In genomic region chr2:143948710-143949109, GRCh38 we compare ENCODE assay signal across 16 cellular contexts.
DNase-seq lines count a peak whose midpoint lies in the region; ATAC-seq, FAIRE-seq and TF ChIP-seq lines count a peak whose summit lies in the region.
"Had no signal": no experiment of that assay in that cellular context is flagged by ENCODE, and none has a peak within 500 bp of the region (broad histone marks: within the 10 kb centered on the region; RNA-seq: fewer than 3 reads in every experiment).

No MANE protein-coding gene starts in this region.

- intact Hi-C loops in upper lobe of right lung (cut with DNase I), result no loop called here

- H3K9me3 ChIP-seq in upper lobe of right lung, result no peaks in the 10 kb centered on the region

- peak overlapping the region; percentile 6 for H3K27ac ChIP-seq in upper lobe of right lung

- FAIRE-seq in H54 (lab: Jason Lieb, UNC), result peak; percentile 38
- FAIRE-seq in TTC549 (lab: Jason Lieb, UNC), result peak; percentile 17
- FAIRE-seq: HTR-8/SVneo had no signal

- no peaks in the 10 kb centered on the region for H3K4me1 ChIP-seq in upper lobe of right lung

- no peaks in the 10 kb centered on the region for H3K36me3 ChIP-seq in upper lobe of right lung

- ATAC-seq in upper lobe of right lung (no peak), GM18517 (IDR thresholded peaks at IDR 0.05; ENCODE audit: unreplicated experiment) (no peak), GM21515 (IDR thresholded peaks at IDR 0.05; ENCODE audit: unreplicated experiment) (no peak)
- ATAC-seq: CD8-positive, alpha-beta T cell; Panc1 had no signal

- H3K27me3 ChIP-seq in upper lobe of right lung, result no peaks in the 10 kb centered on the region

- DNase-seq in H54 (ENCODE audit: insufficient read length, low spot score) (no peak), foreskin fibroblast (peak; percentile 24 to 29), upper lobe of right lung (no peak), NCI-H69 (lab: John Stamatoyannopoulos, UW) (no peak)
- DNase-seq: ACHN; CD8-positive, alpha-beta T cell; DND-41; NCI-H1092; NCI-H446; NCI-H748 treated with DMSO at 0.1 percent for 48 hours; SHP77 had no signal

- H3K4me3 ChIP-seq in foreskin fibroblast (ENCODE audit: low read depth in 1 of 2, low read length in 2 of 2) (no peak overlapping the region), upper lobe of right lung (no peak overlapping the region)

- no peak for TF ChIP-seq POLR2A in H54 (IDR thresholded peaks at IDR 0.05; ENCODE audit: low read depth, low read length)

- no peak for TF ChIP-seq CTCF in foreskin fibroblast (IDR thresholded peaks at IDR 0.05; ENCODE audit: low read depth, low read length)
- TF ChIP-seq CTCF in upper lobe of right lung (IDR thresholded peaks at IDR 0.05), result no peak

Comparison
In these comparisons a context has a peak if more than half of its experiments do, and no peak if none do; other contexts are left out.
1. DNase-seq: peak in foreskin fibroblast (2 of 2); none in H54 (single experiment), upper lobe of right lung (single experiment) and NCI-H69 (single experiment).